ENCODE assay signal across 22 cellular contexts in genomic region chr5:32132757-32133156, GRCh38. TPM values are rescaled to one million over a fixed set of nuclear protein-coding genes. Genes with fewer than 3 reads are reported as not detected.
DNase-seq lines count a peak whose midpoint lies in the region; ATAC-seq, FAIRE-seq and TF ChIP-seq lines count a peak whose summit lies in the region.
"Had no signal": no experiment of that assay in that cellular context is flagged by ENCODE, and none has a peak within 500 bp of the region (broad histone marks: within the 10 kb centered on the region; RNA-seq: fewer than 3 reads in every experiment).

No MANE protein-coding gene starts in this region.

- TF ChIP-seq CTCF in HFFc6 (IDR thresholded peaks at IDR 0.05) (no peak), K562 (IDR thresholded peaks at IDR 0.05 in 2 of 3, conservative IDR thresholded peaks at IDR 0.05 in 1 of 3; ENCODE audit: insufficient read depth in 2 of 3, low read depth in 1 of 3, low read length in 3 of 3) (no peak), MM.1S (IDR thresholded peaks at IDR 0.05; ENCODE audit: low read length) (no peak)

- H3K27me3 Mint-ChIP-seq in activated naive CD4-positive, alpha-beta T cell treated with anti-CD3 and anti-CD28 coated beads, Interleukin-2, amount 50 U/mL, for 24 hours = no peaks in the 10 kb centered on the region
- no peaks in the 10 kb centered on the region for H3K27me3 Mint-ChIP-seq in activated naive CD4-positive, alpha-beta T cell treated with anti-CD3 and anti-CD28 coated beads for 36 hours (ENCODE audit: low read depth)
- H3K27me3 Mint-ChIP-seq in HFFc6 (ENCODE audit: insufficient read depth) = peaks cover 2% of the 10 kb centered on the region
- no peaks in the 10 kb centered on the region for H3K27me3 Mint-ChIP-seq in naive thymus-derived CD8-positive, alpha-beta T cell

- no peak for TF ChIP-seq POLR2A in K562 (conservative IDR thresholded peaks at IDR 0.05)

- H3K4me1 ChIP-seq in K562 (replicated peaks in 1 of 2; ENCODE audit: control insufficient read depth in 2 of 2, insufficient read depth in 2 of 2, low read length in 2 of 2) = no peaks in the 10 kb centered on the region
- H3K4me1 ChIP-seq in MM.1S (ENCODE audit: low read length) = no peaks in the 10 kb centered on the region

- H3F3A ChIP-seq in MM.1S (ENCODE audit: insufficient read depth, low read length) = no peaks in the 10 kb centered on the region

- no peaks in the 10 kb centered on the region for H4K20me1 ChIP-seq in K562 (replicated peaks; ENCODE audit: control insufficient read depth, insufficient read depth, low read length)
- H4K20me1 ChIP-seq in MM.1S (ENCODE audit: insufficient read depth, low read length) = peaks cover 16% of the 10 kb centered on the region; the same call in 1 of the 2 replicates

- H3K9me3 Mint-ChIP-seq in activated naive CD4-positive, alpha-beta T cell treated with anti-CD3 and anti-CD28 coated beads, Interleukin-2, amount 50 U/mL, for 24 hours = no peaks in the 10 kb centered on the region
- no peaks in the 10 kb centered on the region for H3K9me3 Mint-ChIP-seq in activated naive CD4-positive, alpha-beta T cell treated with anti-CD3 and anti-CD28 coated beads for 36 hours
- H3K9me3 Mint-ChIP-seq in HFFc6 = no peaks in the 10 kb centered on the region
- H3K9me3 Mint-ChIP-seq in naive thymus-derived CD8-positive, alpha-beta T cell = no peaks in the 10 kb centered on the region

- peaks cover 57% of the 10 kb centered on the region for H3K36me3 ChIP-seq in K562 (ENCODE audit: control insufficient read depth, insufficient read depth, low read length)
- peaks cover 11% of the 10 kb centered on the region; the same call in 1 of the 2 replicates for H3K36me3 ChIP-seq in MM.1S (replicated peaks; ENCODE audit: insufficient read depth, low read length)

- H3K4me2 ChIP-seq in K562 (ENCODE audit: insufficient read depth, low read length) = no peak overlapping the region
- no peak overlapping the region for H3K4me2 ChIP-seq in MM.1S (ENCODE audit: low read depth, low read length)

- peaks cover 50% of the 10 kb centered on the region for H3K4me1 Mint-ChIP-seq in activated naive CD4-positive, alpha-beta T cell treated with anti-CD3 and anti-CD28 coated beads, Interleukin-2, amount 50 U/mL, for 24 hours
- H3K4me1 Mint-ChIP-seq in activated naive CD4-positive, alpha-beta T cell treated with anti-CD3 and anti-CD28 coated beads for 36 hours (ENCODE audit: low read depth) = peaks cover 19% of the 10 kb centered on the region
- peaks cover 54% of the 10 kb centered on the region for H3K4me1 Mint-ChIP-seq in HFFc6 (ENCODE audit: low read depth)
- H3K4me1 Mint-ChIP-seq in naive thymus-derived CD8-positive, alpha-beta T cell = peaks cover 11 to 43% (median 34%) of the 10 kb centered on the region in 4 donors

- H3K27me3 ChIP-seq in K562 (ENCODE audit: control insufficient read depth in 2 of 2, insufficient read depth in 2 of 2, low read length in 2 of 2) (no peaks in the 10 kb centered on the region), MM.1S (replicated peaks; ENCODE audit: insufficient read depth, low read length) (no peaks in the 10 kb centered on the region)

- no peak overlapping the region for H2AFZ ChIP-seq in K562 (ENCODE audit: low read depth, low read length)
- no peak overlapping the region for H2AFZ ChIP-seq in MM.1S (ENCODE audit: low read length)
- H2AFZ ChIP-seq: GM23248 had no signal

- no peak for TF ChIP-seq RAD21 in K562 (CRISPR knock-in tag; conservative IDR thresholded peaks at IDR 0.05 in 1 of 2, IDR thresholded peaks at IDR 0.05 in 1 of 2)

- no peak for DNase-seq in activated naive CD4-positive, alpha-beta T cell treated with anti-CD3 and anti-CD28 coated beads for 36 hours
- DNase-seq in HFFc6 (no peak), K562 (ENCODE audit: extremely low read depth in 1 of 4, low spot score in 3 of 4) (no peak), MM.1S (no peak), Ammon's horn (ENCODE audit: low spot score) (no peak)
- DNase-seq in naive thymus-derived CD8-positive, alpha-beta T cell = no peak
- DNase-seq in activated CD4-positive, CD25-positive, alpha-beta regulatory T cell (lab: John Stamatoyannopoulos, UW) = no peak
- DNase-seq: C1 segment of cervical spinal cord, DMS 273 treated with DMSO at 0.1 percent for 48 hours, GDM1, GM23248, KBM-7, NCI-H1048, NCI-H1694, NCI-H226, NCI-H524 treated with DMSO at 0.1 percent for 48 hours had no signal

- H3K27ac Mint-ChIP-seq in activated naive CD4-positive, alpha-beta T cell treated with anti-CD3 and anti-CD28 coated beads, Interleukin-2, amount 50 U/mL, for 24 hours = peak overlapping the region; percentile 80
- no peak overlapping the region for H3K27ac Mint-ChIP-seq in activated naive CD4-positive, alpha-beta T cell treated with anti-CD3 and anti-CD28 coated beads for 36 hours
- peak overlapping the region; percentile 16; the same call in 1 of the 2 replicates for H3K27ac Mint-ChIP-seq in HFFc6
- peak overlapping the region in 8 of 10 donors; percentile 1 to 81 (median 18) for H3K27ac Mint-ChIP-seq in naive thymus-derived CD8-positive, alpha-beta T cell

- H3K9me3 ChIP-seq in K562 (replicated peaks; ENCODE audit: control insufficient read depth, insufficient read depth, low read depth, low read length) (no peaks in the 10 kb centered on the region), MM.1S (replicated peaks; ENCODE audit: insufficient read depth, low read length) (no peaks in the 10 kb centered on the region)

- H3K9me1 ChIP-seq in K562 (ENCODE audit: control insufficient read depth, insufficient read depth, low read length) = no peaks in the 10 kb centered on the region

- peaks cover 58% of the 10 kb centered on the region for H3K79me2 ChIP-seq in K562 (ENCODE audit: control insufficient read depth, insufficient read depth, low read length)
- H3K79me2 ChIP-seq in MM.1S (ENCODE audit: low read length) = peaks cover 97% of the 10 kb centered on the region

- no peak overlapping the region for H3K4me3 Mint-ChIP-seq in activated naive CD4-positive, alpha-beta T cell treated with anti-CD3 and anti-CD28 coated beads, Interleukin-2, amount 50 U/mL, for 24 hours
- H3K4me3 Mint-ChIP-seq in activated naive CD4-positive, alpha-beta T cell treated with anti-CD3 and anti-CD28 coated beads for 36 hours = no peak overlapping the region
- H3K4me3 Mint-ChIP-seq in HFFc6 = no peak overlapping the region
- H3K4me3 Mint-ChIP-seq in naive thymus-derived CD8-positive, alpha-beta T cell = no peak overlapping the region

- no peak for TF ChIP-seq EP300 in K562 (IDR thresholded peaks at IDR 0.05; ENCODE audit: low read length)

- no peak overlapping the region for H3K27ac ChIP-seq in K562 (ENCODE audit: extremely low read depth, low read depth, low read length)
- no peak overlapping the region for H3K27ac ChIP-seq in MM.1S (ENCODE audit: low read length)
- H3K27ac ChIP-seq: GM23248 had no signal

- H3K4me3 ChIP-seq in K562 (no peak overlapping the region), MM.1S (ENCODE audit: low read length) (no peak overlapping the region)
- H3K4me3 ChIP-seq: GM12878, GM23248 had no signal

- H3K9me2 ChIP-seq in MM.1S (replicated peaks; ENCODE audit: insufficient read depth, low read length) = no peaks in the 10 kb centered on the region

- no peak for FAIRE-seq in K562 (lab: Jason Lieb, UNC)
- FAIRE-seq: A204.1 had no signal

- CTCF ChIA-PET in activated naive CD4-positive, alpha-beta T cell treated with anti-CD3 and anti-CD28 coated beads for 36 hours (lab: Charles Lee) = interaction anchor here (0.5 kb wide), 1 partner anchor 247 kb away, joined by 3 read pairs; no protein-coding TSS in a partner anchor
- CTCF ChIA-PET in K562 (lab: Yijun Ruan, JAX; ENCODE audit: low intra/inter-chr PET ratio) = no interaction called here

- in situ Hi-C loops in K562 (cut with MboI) = no loop called here

- POLR2A ChIA-PET in K562 (lab: Yijun Ruan, JAX) = interaction anchor here (0.9 to 1.4 kb wide), 2 partner anchors 9 to 11 kb away, joined by 3 read pairs; no protein-coding TSS in a partner anchor
- POLR2A ChIA-PET in naive thymus-derived CD8-positive, alpha-beta T cell (lab: Charles Lee) = no interaction called here

- peaks cover 18% of the 10 kb centered on the region for H3K36me3 Mint-ChIP-seq in activated naive CD4-positive, alpha-beta T cell treated with anti-CD3 and anti-CD28 coated beads, Interleukin-2, amount 50 U/mL, for 24 hours
- H3K36me3 Mint-ChIP-seq in activated naive CD4-positive, alpha-beta T cell treated with anti-CD3 and anti-CD28 coated beads for 36 hours (ENCODE audit: low read depth) = peaks cover 33% of the 10 kb centered on the region
- peaks cover 50% of the 10 kb centered on the region for H3K36me3 Mint-ChIP-seq in HFFc6 (ENCODE audit: low read depth)
- H3K36me3 Mint-ChIP-seq in naive thymus-derived CD8-positive, alpha-beta T cell = peaks cover 5 to 72% (median 15%) of the 10 kb centered on the region in 3 donors

- H3K9ac ChIP-seq in K562 (ENCODE audit: insufficient read depth in 1 of 2, low read depth in 2 of 2, low read length in 2 of 2) (no peak overlapping the region), MM.1S (ENCODE audit: low read length) (no peak overlapping the region)
- H3K9ac ChIP-seq: GM23248 had no signal

- intact Hi-C loops in activated naive CD4-positive, alpha-beta T cell treated with anti-CD3 and anti-CD28 coated beads for 36 hours (cut with micrococcal nuclease) = no loop called here
- intact Hi-C loops in K562 (cut with micrococcal nuclease) = no loop called here

- no peak for ATAC-seq in K562
- ATAC-seq in naive thymus-derived CD8-positive, alpha-beta T cell = no peak
- ATAC-seq: GM12878, HCT116, Panc1, Right ventricle myocardium inferior had no signal

- BruUV-seq in K562 (replicated peaks; lab: Mats Ljungman, UMichigan) = TSS peak; percentile 2

RNA-seq across cellular contexts. Expression of gene GOLPH3, which starts 41.4 kb away (rescaled TPM):
- total RNA-seq in activated naive CD4-positive, alpha-beta T cell treated with anti-CD3 and anti-CD28 coated beads for 36 hours = 10 to 100 TPM; 38.2 to 41.5 TPM
- total RNA-seq in HFFc6 (2021; fragmentation: NEBNext Ultra II Directional; extraction: Animal tissue kit (Norgen Biotek cat#: 25700)) = 10 to 100 TPM; 86.3 to 97.0 (median 93.8) TPM
- total RNA-seq in K562 (2011; cell fraction: chromatin; rRNA removed; ENCODE audit: low replicate concordance) = 32.6 and 51.8 TPM in 2 replicates
- 35.0 and 40.7 TPM in 2 replicates for total RNA-seq in K562 (2011; cell fraction: nucleolus; rRNA removed)
- 39.6 and 50.8 TPM in 2 replicates for total RNA-seq in K562 (2011; cell fraction: nucleoplasm; rRNA removed)
- total RNA-seq in K562 (2014; rRNA removed) (54.4 and 56.9 TPM in 2 replicates), K562 (2014; rRNA removed; fragmentation: Illumina TruSeq; extraction: Trizol) (60.8 and 68.2 TPM in 2 replicates), K562 (2015; rRNA removed; fragmentation: Illumina TruSeq; extraction: Trizol) (55.3 and 60.2 TPM in 2 replicates), K562 (2021) (84.9 and 94.6 TPM in 2 replicates)
- polyA plus RNA-seq in K562 (2011; rRNA removed) (49.2 and 55.1 TPM in 2 replicates), K562 (2014; fragmentation: Illumina TruSeq; extraction: Trizol) (66.4 and 73.3 TPM in 2 replicates), K562 (2014; fragmentation: Nextera tagmentation; extraction: Ambion mirVana) (10 to 100 TPM; 18.8 to 21.5 TPM), K562 (2014; rRNA removed) (43.9 and 48.7 TPM in 2 replicates)
- polyA plus RNA-seq in K562 (2011; cell fraction: cytosol; rRNA removed) = 27.6 and 37.7 TPM in 2 replicates
- 18.4 and 26.1 TPM in 2 replicates for polyA plus RNA-seq in K562 (2011; cell fraction: nucleus; rRNA removed)
- 48.8 and 61.6 TPM in 2 replicates for polyA plus RNA-seq in K562 (2012)
- polyA minus RNA-seq in K562 (2011; rRNA and poly(A)+ RNA removed) = 76.6 and 82.5 TPM in 2 replicates
- polyA minus RNA-seq in K562 (2011; cell fraction: cytosol; rRNA and poly(A)+ RNA removed) = 33.6 and 42.7 TPM in 2 replicates
- 27.1 and 40.3 TPM in 2 replicates for polyA minus RNA-seq in K562 (2011; cell fraction: nucleus; rRNA and poly(A)+ RNA removed)
- 10 to 100 TPM; 63.7 to 65.7 TPM for total RNA-seq in naive thymus-derived CD8-positive, alpha-beta T cell
- polyA plus RNA-seq in naive thymus-derived CD8-positive, alpha-beta T cell = 10 to 100 TPM; 64.0 to 88.0 (median 74.3) TPM
